In the genomic region with DNA sequence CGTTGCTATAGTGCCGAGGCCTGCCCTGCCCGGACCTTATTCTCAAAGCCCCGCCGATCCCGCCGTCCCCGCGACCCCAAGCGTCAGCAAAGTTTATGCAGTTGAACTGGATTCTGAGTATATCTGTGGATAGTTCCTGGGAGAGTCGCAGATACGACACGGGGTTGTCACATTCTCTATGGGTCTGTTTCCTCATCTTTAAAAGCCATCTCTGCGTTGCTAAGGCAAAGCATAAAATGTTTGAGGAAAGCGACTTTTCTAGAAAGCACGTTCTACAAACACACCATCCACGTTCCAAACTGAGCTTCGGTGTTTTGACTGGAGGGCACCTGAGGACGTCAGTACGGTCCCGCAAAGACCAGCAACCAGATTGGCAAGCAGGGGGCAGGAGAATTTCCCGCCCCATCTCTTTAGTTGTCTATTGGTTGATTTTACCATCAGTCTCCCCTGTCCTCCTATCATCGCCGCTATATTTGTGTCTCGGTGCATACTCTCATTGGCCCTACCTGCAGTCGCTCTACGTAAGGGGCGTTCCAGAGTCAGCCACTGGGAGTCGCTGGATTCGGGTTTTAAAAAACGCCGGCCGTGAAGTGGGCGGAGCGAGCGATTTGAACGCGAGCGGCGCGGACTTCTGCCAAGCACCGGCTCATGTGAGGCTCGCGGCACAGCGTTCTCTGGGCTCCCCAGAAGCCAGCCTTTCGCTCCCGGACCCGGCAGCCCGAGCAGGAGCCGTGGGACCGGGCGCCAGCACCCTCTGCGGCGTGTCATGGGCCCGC, we compare ENCODE assay signal across 1 cellular context.
TF ChIP-seq lines count a peak whose summit lies in the region.

CENPA (plus strand) TSS at position 626 of the 776 bp plus-strand sequence; CDS start at position 767, 141 bp downstream.

TF ChIP-seq in HepG2, 621 proteins besides CTCF, POLR2A, EP300 and RAD21 (continued from another document):
- TF ChIP-seq ZFP37 (CRISPR knock-in tag; IDR thresholded peaks at IDR 0.05; ENCODE audit: borderline replicate concordance), result peak; percentile 98
- TF ChIP-seq NR0B2 (CRISPR knock-in tag; IDR thresholded peaks at IDR 0.05), result peak; percentile 89
- TF ChIP-seq ZSCAN31 (CRISPR knock-in tag; IDR thresholded peaks at IDR 0.05; ENCODE audit: low read depth), result peak; percentile 95
- TF ChIP-seq U2AF1 (optimal IDR thresholded peaks at IDR 0.05; ENCODE audit: low read depth, low read length), result no peak
- no peak for TF ChIP-seq HNF4G (IDR thresholded peaks at IDR 0.05; ENCODE audit: borderline replicate concordance, low read depth, low read length)
- no peak; the same call in 1 of the 2 replicates for TF ChIP-seq HNF4G (CRISPR knock-in tag; IDR thresholded peaks at IDR 0.05; ENCODE audit: borderline replicate concordance, low read depth)
- peak; percentile 99 for TF ChIP-seq ATF7-NPFF (CRISPR knock-in tag; IDR thresholded peaks at IDR 0.05; ENCODE audit: low read depth)
- no peak for TF ChIP-seq TAF15 (IDR thresholded peaks at IDR 0.05; ENCODE audit: low read depth, low read length, poor library complexity, severe bottlenecking)
- TF ChIP-seq AGO1 (IDR thresholded peaks at IDR 0.05; ENCODE audit: low read depth, low read length, poor library complexity, severe bottlenecking), result peak; percentile 23
- peak; percentile 32; the same call in 1 of the 2 replicates for TF ChIP-seq ZBTB1 (CRISPR knock-in tag; IDR thresholded peaks at IDR 0.05; ENCODE audit: borderline replicate concordance)
- TF ChIP-seq ZBTB8A (CRISPR knock-in tag; IDR thresholded peaks at IDR 0.05; ENCODE audit: borderline replicate concordance, low read depth), result peak; percentile 89; the same call in 1 of the 2 replicates
- no peak for TF ChIP-seq SMARCC2 (IDR thresholded peaks at IDR 0.05)
- TF ChIP-seq ZNF737 (CRISPR knock-in tag; IDR thresholded peaks at IDR 0.05; ENCODE audit: borderline replicate concordance), result no peak; the same call in 1 of the 2 replicates
- peak; percentile 97; the same call in 1 of the 2 replicates for TF ChIP-seq IRX3 (CRISPR knock-in tag; IDR thresholded peaks at IDR 0.05; ENCODE audit: borderline replicate concordance, low read depth)
- peak; percentile 95; the same call in 1 of the 2 replicates for TF ChIP-seq ZNF775 (CRISPR knock-in tag; IDR thresholded peaks at IDR 0.05; ENCODE audit: borderline replicate concordance)
- peak; percentile 83 for TF ChIP-seq DMAP1 (CRISPR knock-in tag; IDR thresholded peaks at IDR 0.05)
- TF ChIP-seq POLR2G (IDR thresholded peaks at IDR 0.05; ENCODE audit: low read depth, low read length), result peak; percentile 83
- peak; percentile 75 for TF ChIP-seq ISL2 (CRISPR knock-in tag; IDR thresholded peaks at IDR 0.05)
- peak; percentile 67 for TF ChIP-seq SIX1 (CRISPR knock-in tag; IDR thresholded peaks at IDR 0.05; ENCODE audit: borderline replicate concordance)
- peak; percentile 100 for TF ChIP-seq TFDP2 (CRISPR knock-in tag; IDR thresholded peaks at IDR 0.05)
- TF ChIP-seq ESRRA (CRISPR knock-in tag; IDR thresholded peaks at IDR 0.05; ENCODE audit: low read depth), result peak; percentile 85; the same call in 1 of the 2 replicates
- TF ChIP-seq ZNF33A (CRISPR knock-in tag; IDR thresholded peaks at IDR 0.05; ENCODE audit: borderline replicate concordance), result no peak
- TF ChIP-seq PATZ1 (CRISPR knock-in tag; IDR thresholded peaks at IDR 0.05), result peak; percentile 32
- TF ChIP-seq ZBTB7B (CRISPR knock-in tag; IDR thresholded peaks at IDR 0.05), result peak; percentile 92
- TF ChIP-seq LRRFIP1 (CRISPR knock-in tag; conservative IDR thresholded peaks at IDR 0.05), result no peak; the same call in 1 of the 2 replicates
- TF ChIP-seq ZNF12 (CRISPR knock-in tag; IDR thresholded peaks at IDR 0.05), result peak; percentile 78
- TF ChIP-seq XRCC5 (optimal IDR thresholded peaks at IDR 0.05; ENCODE audit: low read length), result peak; percentile 89
- no peak for TF ChIP-seq RAD51 (IDR thresholded peaks at IDR 0.05; ENCODE audit: borderline replicate concordance)
